8 cellular contexts compared by ENCODE assay signal in the genomic region with DNA sequence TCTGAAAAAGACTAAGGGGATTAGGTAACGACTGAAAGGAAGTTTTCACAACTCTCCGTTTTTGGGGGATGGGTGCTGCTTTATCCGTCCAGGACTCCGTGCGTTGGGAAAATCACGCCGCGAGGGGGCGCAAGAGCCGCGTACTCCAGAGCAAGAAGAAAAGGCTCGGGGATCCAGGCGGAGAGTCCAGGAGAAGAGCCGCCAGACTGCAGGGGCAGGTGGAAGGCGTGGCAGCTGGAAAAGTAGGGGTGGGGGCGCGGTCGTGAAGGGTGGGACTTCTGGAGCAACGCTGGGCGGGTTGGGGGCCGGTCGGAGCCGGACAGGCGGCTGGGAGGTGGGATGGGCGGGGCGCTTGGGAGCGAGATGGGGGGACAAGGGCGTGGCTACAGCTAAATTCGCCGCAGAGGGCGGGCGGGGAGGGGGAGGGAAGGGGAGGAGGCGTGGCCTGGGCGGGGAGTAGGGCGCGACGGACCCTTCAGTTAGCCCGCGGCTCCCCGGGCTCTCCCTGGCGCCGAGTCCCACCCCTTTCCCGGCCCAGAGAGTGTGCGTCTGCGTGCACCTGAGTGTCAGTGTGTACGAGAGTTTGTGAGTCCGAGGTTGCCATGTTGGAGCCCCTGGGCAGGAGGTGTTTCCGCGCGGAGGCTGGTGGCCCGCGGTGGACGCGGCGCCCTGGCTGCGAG. TPM values are rescaled to one million over a fixed set of nuclear protein-coding genes. Genes with fewer than 3 reads are reported as not detected.
A peak's percentile ranks its signal among the peaks of the same experiment; 100 is the strongest.
DNase-seq lines count a peak whose midpoint lies in the region; ATAC-seq and TF ChIP-seq lines count a peak whose summit lies in the region.

No MANE protein-coding gene starts in this region.

- H3K9ac ChIP-seq in Loucy (ENCODE audit: low read depth, low read length, poor library complexity, severe bottlenecking), result peak overlapping the region; percentile 80

- H3K9me2 ChIP-seq in Loucy (replicated peaks; ENCODE audit: low read depth, low read length), result no peaks in the 10 kb centered on the region

- H3K4me3 ChIP-seq in Loucy (ENCODE audit: low read length, poor library complexity, severe bottlenecking), result peak overlapping the region; percentile 84
- peak overlapping the region; percentile 60 for H3K4me3 ChIP-seq in neuron (ENCODE audit: low read length)

- H3K79me2 ChIP-seq in Loucy (ENCODE audit: insufficient read depth, low read length), result no peaks in the 10 kb centered on the region

- peak overlapping the region; percentile 85 for H3K4me2 ChIP-seq in Loucy (ENCODE audit: low read depth, low read length, poor library complexity, severe bottlenecking)

- H3K27ac ChIP-seq in foreskin keratinocyte, result no peak overlapping the region

- no peaks in the 10 kb centered on the region for H3K9me3 ChIP-seq in Loucy (ENCODE audit: insufficient read depth, low read depth, low read length)
- H3K9me3 ChIP-seq in neuron (ENCODE audit: low read length), result peaks cover 1% of the 10 kb centered on the region

- peak; percentile 77 for ATAC-seq in foreskin keratinocyte

- H3F3A ChIP-seq in Loucy (ENCODE audit: low read depth), result 0 out of 2 replicates have a peak, but pooled peaks cover 4% of the 10 kb centered on the region

- H3K36me3 ChIP-seq in Loucy (ENCODE audit: insufficient read depth, low read length) (no peaks in the 10 kb centered on the region), neuron (ENCODE audit: insufficient read depth, low read length) (peaks cover 5% of the 10 kb centered on the region)

- TF ChIP-seq CTCF in Loucy (conservative IDR thresholded peaks at IDR 0.05; ENCODE audit: low read length) (peak; percentile 88), foreskin keratinocyte (conservative IDR thresholded peaks at IDR 0.05) (peak; percentile 98)

- DNase-seq in DMS79 treated with DMSO at 0.1 percent for 48 hours (lab: John Stamatoyannopoulos, UW) (peak; percentile 100), GOT3 (lab: John Stamatoyannopoulos, UW) (peak; percentile 85), SHP77 (lab: John Stamatoyannopoulos, UW) (peak; percentile 98), activated gamma-delta T cell treated with Interleukin-2 at 50 U/mL for 16 hours (peak; percentile 89), foreskin keratinocyte (peak; percentile 89 to 93), stromal cell of bone marrow (ENCODE audit: low read depth) (peak; percentile 92)

- H2AFZ ChIP-seq in Loucy (ENCODE audit: low read length) (peak overlapping the region; percentile 95), neuron (ENCODE audit: low read depth, low read length) (peak overlapping the region; percentile 60)

- peaks cover 21% of the 10 kb centered on the region for H3K4me1 ChIP-seq in Loucy (ENCODE audit: insufficient read depth, low read length, poor library complexity, severe bottlenecking)
- H3K4me1 ChIP-seq in foreskin keratinocyte, result no peaks in the 10 kb centered on the region
- peaks cover 44% of the 10 kb centered on the region for H3K4me1 ChIP-seq in neuron (ENCODE audit: insufficient read depth, low read length)

- H4K20me1 ChIP-seq in Loucy (ENCODE audit: insufficient read depth, low read length, poor library complexity, severe bottlenecking), result no peaks in the 10 kb centered on the region

- H3K27me3 ChIP-seq in Loucy (ENCODE audit: insufficient read depth, low read length, poor library complexity, severe bottlenecking), result no peaks in the 10 kb centered on the region
- no peaks in the 10 kb centered on the region for H3K27me3 ChIP-seq in foreskin keratinocyte
- no peaks in the 10 kb centered on the region for H3K27me3 ChIP-seq in neuron (ENCODE audit: insufficient read depth, low read length)

RNA-seq across cellular contexts. Expression of a gene that starts 0.6 kb away (rescaled TPM):
- total RNA-seq in foreskin keratinocyte, result 8.7 and 9.7 TPM in 2 replicates
- 4.6 and 5.0 TPM in 2 replicates for polyA plus RNA-seq in foreskin keratinocyte

RNA-seq across cellular contexts. Expression of a gene that starts 35.3 kb away (rescaled TPM):
- total RNA-seq in foreskin keratinocyte, result not detected in 2 replicates
- 0.04 TPM in 1 of 2 replicates, not detected in the other for polyA plus RNA-seq in foreskin keratinocyte
